Comparison of ENCODE assay signal across 12 cellular contexts in the genomic region with DNA sequence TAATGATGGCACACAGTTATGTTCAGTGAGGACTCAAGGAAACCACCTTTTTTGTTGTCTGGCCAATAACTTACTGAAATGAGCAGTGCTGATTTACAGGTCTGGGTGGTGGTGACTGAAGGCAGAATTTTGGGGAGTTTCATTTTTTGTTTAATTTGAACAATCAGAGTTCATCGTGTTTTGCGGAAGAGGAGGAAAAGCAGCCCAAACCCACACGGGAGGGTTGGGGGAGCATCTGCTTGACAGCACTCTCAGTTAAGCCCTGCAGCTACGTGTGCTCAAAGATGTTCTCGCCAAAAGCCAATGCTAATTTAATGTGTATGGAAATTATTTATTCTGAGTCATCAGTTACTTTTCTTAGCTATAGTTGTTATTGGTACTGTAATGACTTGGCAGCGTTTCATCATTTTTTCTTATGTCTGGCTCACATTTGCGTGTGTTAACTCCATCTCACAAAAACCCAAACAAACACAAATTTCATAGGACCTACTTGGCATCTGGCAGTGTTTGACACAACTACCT.
DNase-seq lines count a peak whose midpoint lies in the region; ATAC-seq and TF ChIP-seq lines count a peak whose summit lies in the region.
"Had no signal": no experiment of that assay in that cellular context is flagged by ENCODE, and none has a peak within 500 bp of the region (broad histone marks: within the 10 kb centered on the region; RNA-seq: fewer than 3 reads in every experiment).

No MANE protein-coding gene starts in this region.

- H3K4me1 ChIP-seq in SJCRH30 = no peaks in the 10 kb centered on the region
- H3K4me1 ChIP-seq: psoas muscle had no signal

- H3K27me3 Mint-ChIP-seq in IgD-negative memory B cell (no peaks in the 10 kb centered on the region), chondrocyte (ENCODE audit: low read depth) (no peaks in the 10 kb centered on the region)

- no peak overlapping the region for H3K27ac ChIP-seq in SJCRH30
- H3K27ac ChIP-seq: C4-2B, psoas muscle had no signal

- H3K4me3 ChIP-seq in SJCRH30 = no peak overlapping the region
- H3K4me3 ChIP-seq: psoas muscle had no signal

- H3K27me3 ChIP-seq in SJCRH30 = no peaks in the 10 kb centered on the region

- no peaks in the 10 kb centered on the region for H3K9me3 Mint-ChIP-seq in IgD-negative memory B cell
- H3K9me3 Mint-ChIP-seq in chondrocyte (ENCODE audit: low read depth) = no peaks in the 10 kb centered on the region

- no peaks in the 10 kb centered on the region for H3K9me3 ChIP-seq in SJCRH30 (replicated peaks)
- H3K9me3 ChIP-seq: psoas muscle had no signal

- H3K36me3 ChIP-seq in SJCRH30 = no peaks in the 10 kb centered on the region

- H3K27ac Mint-ChIP-seq in IgD-negative memory B cell = peak overlapping the region in 2 of 3 donors; percentile 68 to 75
- peak overlapping the region; percentile 45 for H3K27ac Mint-ChIP-seq in chondrocyte (ENCODE audit: unreplicated experiment)

- H3K4me1 Mint-ChIP-seq in IgD-negative memory B cell = peaks cover 15 to 30% (median 16%) of the 10 kb centered on the region in 3 donors
- peaks cover 37% of the 10 kb centered on the region for H3K4me1 Mint-ChIP-seq in chondrocyte (ENCODE audit: low read depth)

- H3K36me3 Mint-ChIP-seq in IgD-negative memory B cell (no peaks in the 10 kb centered on the region), chondrocyte (ENCODE audit: low read depth) (no peaks in the 10 kb centered on the region)

- no peak for ATAC-seq in HG03039 (IDR thresholded peaks at IDR 0.05; ENCODE audit: unreplicated experiment)
- no peak for ATAC-seq in GM18867 (IDR thresholded peaks at IDR 0.05; ENCODE audit: unreplicated experiment)
- ATAC-seq: psoas muscle had no signal

- no peak for TF ChIP-seq CTCF in chondrocyte (IDR thresholded peaks at IDR 0.05)

- peak overlapping the region; percentile 19 to 74 (median 53) for H3K4me3 Mint-ChIP-seq in IgD-negative memory B cell
- H3K4me3 Mint-ChIP-seq in chondrocyte (ENCODE audit: unreplicated experiment) = no peak overlapping the region

- DNase-seq in activated T-cell treated with anti-CD3 and anti-CD28 coated beads for 24 hours (ENCODE audit: low read depth) = peak; percentile 16
- no peak for DNase-seq in activated T-cell treated with anti-CD3 and anti-CD28 coated beads, Interleukin-2, amount 50 U/mL, for 1 hour
- no peak for DNase-seq in chondrocyte (ENCODE audit: low spot score)
- DNase-seq in stimulated activated CD8-positive, alpha-beta memory T cell treated with anti-CD3 and anti-CD28 coated beads, Interleukin-4, amount 100 ng/mL, for 48 hours = peak; percentile 46
- DNase-seq in SJCRH30 = no peak
- DNase-seq: NCI-H2107, psoas muscle, SW 1271 had no signal

Comparison
In these comparisons a context has a peak if more than half of its experiments do, and no peak if none do; other contexts are left out.
1. DNase-seq: peak in activated T-cell treated with anti-CD3 and anti-CD28 coated beads for 24 hours (single experiment) and stimulated activated CD8-positive, alpha-beta memory T cell treated with anti-CD3 and anti-CD28 coated beads, Interleukin-4, amount 100 ng/mL, for 48 hours (single experiment); none in activated T-cell treated with anti-CD3 and anti-CD28 coated beads, Interleukin-2, amount 50 U/mL, for 1 hour (single experiment), chondrocyte (single experiment) and SJCRH30 (0 of 2).